In genomic region chr2:84905181-84906107, GRCh38 we compare ENCODE assay signal across 8 cellular contexts. TPM values are rescaled to one million over a fixed set of nuclear protein-coding genes. Genes with fewer than 3 reads are reported as not detected.
DNase-seq lines count a peak whose midpoint lies in the region; ATAC-seq and TF ChIP-seq lines count a peak whose summit lies in the region.

TSS of gene TMSB10 (plus strand) at chr2:84905656.

- H3K4me3 ChIP-seq in H7 (ENCODE audit: insufficient read depth, low read depth, low read length) (peak within 1 kb of the TSS; percentile 97), SK-N-SH (ENCODE audit: low read depth in 2 of 2, low read length in 1 of 2) (peak within 1 kb of the TSS; percentile 77 to 88), testis (peak within 1 kb of the TSS; percentile 95 to 98)

- H3K27ac ChIP-seq in SK-N-SH (ENCODE audit: low read depth in 2 of 2, low read length in 1 of 2) (peak within 1 kb of the TSS; percentile 80 to 81), testis (peak within 1 kb of the TSS; percentile 91 to 95)

- H3K4me2 ChIP-seq in SK-N-SH, result peak within 1 kb of the TSS; percentile 89

- intact Hi-C loops in testis (cut with DNase I; ENCODE audit: low total_unique reads), result no loop called here

- H3K4me1 ChIP-seq in SK-N-SH (ENCODE audit: control insufficient read depth in 1 of 2, insufficient read depth in 2 of 2, low read depth in 1 of 2, low read length in 1 of 2) (peaks cover 0 to 4% of the 10 kb centered on the region in 2 experiments; a peak in 1 of 4 replicates), testis (peaks cover 6% of the 10 kb centered on the region)

- CTCF ChIA-PET in SK-N-SH (lab: Yijun Ruan, JAX), result interaction anchor here (0.8 to 3.7 kb wide), 5 partner anchors 20 to 395 kb away, joined by 3 to 36 read pairs (median 4); no protein-coding TSS in a partner anchor
- CTCF ChIA-PET in activated naive CD4-positive, alpha-beta T cell treated with anti-CD3 and anti-CD28 coated beads, Interleukin-2, amount 10 ng/mL, durations not matched to agents 7 days and 5 days (lab: Charles Lee), result interaction anchor here (1.3 to 3.6 kb wide), 6 partner anchors 14 to 25 kb away, joined by 5 to 60 read pairs (median 15); partner anchors contain the start of gene TRABD2A

- peak within 1 kb of the TSS; percentile 94 for H3K4me3 Mint-ChIP-seq in activated naive CD4-positive, alpha-beta T cell treated with anti-CD3 and anti-CD28 coated beads, Interleukin-2, amount 10 ng/mL, durations not matched to agents 7 days and 5 days

- POLR2A ChIA-PET in SK-N-SH (lab: Yijun Ruan, JAX), result interaction anchor here (0.6 to 2.6 kb wide), 5 partner anchors 8 to 446 kb away, joined by 3 to 9 read pairs (median 4); no protein-coding TSS in a partner anchor

- peaks cover 43% of the 10 kb centered on the region for H3K36me3 Mint-ChIP-seq in activated naive CD4-positive, alpha-beta T cell treated with anti-CD3 and anti-CD28 coated beads, Interleukin-2, amount 10 ng/mL, durations not matched to agents 7 days and 5 days

- peak within 1 kb of the TSS; percentile 90; the same call in 1 of the 2 replicates for H2AFZ ChIP-seq in SK-N-SH (ENCODE audit: low read depth)

- TF ChIP-seq EP300 in SK-N-SH (IDR thresholded peaks at IDR 0.05; ENCODE audit: borderline replicate concordance in 1 of 2, low read depth in 1 of 2, low read length in 1 of 2), result peak in 1 of 2 experiments; percentile 27; a peak in 1 of 4 replicates

- H3K9ac ChIP-seq in SK-N-SH, result peak within 1 kb of the TSS; percentile 98

- peaks cover 27% of the 10 kb centered on the region for H3K79me2 ChIP-seq in SK-N-SH (ENCODE audit: insufficient read depth)

- H3F3A ChIP-seq in SK-N-SH (replicated peaks; ENCODE audit: insufficient read depth), result peaks cover 35% of the 10 kb centered on the region

- peak; percentile 65 for TF ChIP-seq POLR2A in testis (IDR thresholded peaks at IDR 0.05)

- peaks cover 17% of the 10 kb centered on the region for H3K9me3 Mint-ChIP-seq in activated naive CD4-positive, alpha-beta T cell treated with anti-CD3 and anti-CD28 coated beads, Interleukin-2, amount 10 ng/mL, durations not matched to agents 7 days and 5 days

- peak; percentile 87 for ATAC-seq in omental fat pad (ENCODE audit: low FRiP score)

- H4K20me1 ChIP-seq in SK-N-SH (ENCODE audit: insufficient read depth), result peaks cover 25% of the 10 kb centered on the region

- H3K36me3 ChIP-seq in H7 (replicated peaks; ENCODE audit: control insufficient read depth, insufficient read depth, low read length) (no peaks in the 10 kb centered on the region; the same call in 1 of the 2 replicates), SK-N-SH (replicated peaks in 1 of 2; ENCODE audit: control insufficient read depth in 1 of 2, insufficient read depth in 2 of 2, low read length in 1 of 2) (peaks cover 0 to 20% of the 10 kb centered on the region in 2 experiments), testis (ENCODE audit: low read depth, missing control alignments) (no peaks in the 10 kb centered on the region)

- 2% methylated on average over 34 of the region's 94 CpGs for WGBS in SK-N-SH (ENCODE audit: low lambda C conversion rate)
- 1 to 2% methylated on average over 26 to 81 of the region's 94 CpGs for WGBS in testis, 2 donors

- H3K9me2 ChIP-seq in SK-N-SH, result no peaks in the 10 kb centered on the region

- H3K27me3 ChIP-seq in H7 (ENCODE audit: control insufficient read depth, insufficient read depth, low read length) (peaks cover 10% of the 10 kb centered on the region), SK-N-SH (ENCODE audit: insufficient read depth) (no peaks in the 10 kb centered on the region), testis (no peaks in the 10 kb centered on the region)

- DNase-seq in GM03348 (ENCODE audit: low spot score), result peak; percentile 95
- DNase-seq in H7, result peak; percentile 92
- DNase-seq in M059J (ENCODE audit: low read depth), result peak; percentile 77
- DNase-seq in SK-N-SH, result peak; percentile 99
- peak; percentile 93 for DNase-seq in activated naive CD4-positive, alpha-beta T cell treated with anti-CD3 and anti-CD28 coated beads, Interleukin-2, amount 10 ng/mL, durations not matched to agents 7 days and 5 days
- DNase-seq in globus pallidus (ENCODE audit: low spot score), result peak; percentile 77
- peak; percentile 82 for DNase-seq in omental fat pad (ENCODE audit: low spot score)
- peak; percentile 92 for DNase-seq in testis

- 0 out of 2 replicates have a peak, but pooled peaks have one; percentile 25 for TF ChIP-seq CTCF in SK-N-SH (IDR thresholded peaks at IDR 0.05)
- TF ChIP-seq CTCF in omental fat pad (IDR thresholded peaks at IDR 0.05), result no peak
- no peak for TF ChIP-seq CTCF in testis (IDR thresholded peaks at IDR 0.05)

- no peak for TF ChIP-seq RAD21 in SK-N-SH (IDR thresholded peaks at IDR 0.05; ENCODE audit: low read length)

- H3K9me3 ChIP-seq in SK-N-SH, result no peaks in the 10 kb centered on the region
- H3K9me3 ChIP-seq in testis, result no peaks in the 10 kb centered on the region

- H3K27me3 Mint-ChIP-seq in activated naive CD4-positive, alpha-beta T cell treated with anti-CD3 and anti-CD28 coated beads, Interleukin-2, amount 10 ng/mL, durations not matched to agents 7 days and 5 days, result peaks cover 5% of the 10 kb centered on the region

- H3K27ac Mint-ChIP-seq in activated naive CD4-positive, alpha-beta T cell treated with anti-CD3 and anti-CD28 coated beads, Interleukin-2, amount 10 ng/mL, durations not matched to agents 7 days and 5 days, result peak within 1 kb of the TSS; percentile 97

- H3K4me1 Mint-ChIP-seq in activated naive CD4-positive, alpha-beta T cell treated with anti-CD3 and anti-CD28 coated beads, Interleukin-2, amount 10 ng/mL, durations not matched to agents 7 days and 5 days, result peaks cover 67% of the 10 kb centered on the region

TF ChIP-seq in SK-N-SH, 30 proteins besides CTCF, POLR2A, EP300 and RAD21 (continues in another document):
- TF ChIP-seq PBX3 (IDR thresholded peaks at IDR 0.05), result peak; percentile 43
- TF ChIP-seq MAX (IDR thresholded peaks at IDR 0.05; ENCODE audit: low read depth), result peak; percentile 26; the same call in 1 of the 2 replicates
- peak; percentile 44 for TF ChIP-seq NRF1 (IDR thresholded peaks at IDR 0.05; ENCODE audit: low read depth, low read length)
- peak; percentile 94 for TF ChIP-seq TAF1 (IDR thresholded peaks at IDR 0.05; ENCODE audit: borderline replicate concordance, low read depth, low read length)
- no peak; the same call in 1 of the 2 replicates for TF ChIP-seq TCF12 (IDR thresholded peaks at IDR 0.05)
- peak; percentile 99 for TF ChIP-seq POLR2AphosphoS5 (IDR thresholded peaks at IDR 0.05; ENCODE audit: low read depth, low read length)
- TF ChIP-seq CHD2 (IDR thresholded peaks at IDR 0.05; ENCODE audit: low read length, partially characterized antibody), result peak; percentile 40
- peak; percentile 83; the same call in 1 of the 2 replicates for TF ChIP-seq ZBTB33 (IDR thresholded peaks at IDR 0.05; ENCODE audit: borderline replicate concordance, low read depth)
- TF ChIP-seq GABPA (IDR thresholded peaks at IDR 0.05; ENCODE audit: low read depth), result no peak

RNA-seq across cellular contexts. Expression of gene TMSB10, which starts in this region (rescaled TPM):
- total RNA-seq in H7 (2014; rRNA removed; shearing (Covaris generic)), result 1,705 and 2,421 TPM in 2 replicates
- total RNA-seq in M059J (2014; rRNA removed; shearing (Covaris generic)), result 7,017 and 9,457 TPM in 2 replicates
- 3,924 and 7,920 TPM in 2 replicates for polyA plus RNA-seq in SK-N-SH (2012; rRNA removed)
- 5,618 and 8,173 TPM in 2 replicates for polyA plus RNA-seq in SK-N-SH (2012; cell fraction: cytosol; rRNA removed)
- polyA plus RNA-seq in SK-N-SH (2012; cell fraction: nucleus; rRNA removed), result 1,784 and 3,464 TPM in 2 replicates
- 1,000 to 10,000 TPM; 2,816 to 4,346 (median 4,048) TPM for total RNA-seq in omental fat pad
- 1,000 to 10,000 TPM; 2,819 to 3,571 TPM for total RNA-seq in testis
- 1,824 TPM for polyA plus RNA-seq in testis (ENCODE audit: insufficient read depth, low read depth, low replicate concordance)

Comparison
In these comparisons a context has a peak if more than half of its experiments do, and no peak if none do; other contexts are left out.
1. Peak in every context shown above with its lines: DNase-seq, ATAC-seq, H3K4me3 ChIP-seq and H3K27ac ChIP-seq.